ENCODE assay signal across 3 cellular contexts in genomic region chr4:182839256-182839655, GRCh38.
"Had no signal": no experiment of that assay in that cellular context is flagged by ENCODE, and none has a peak within 500 bp of the region (broad histone marks: within the 10 kb centered on the region; RNA-seq: fewer than 3 reads in every experiment).

No MANE protein-coding gene starts in this region.

- H3K4me3 ChIP-seq: GM12878 had no signal

- ATAC-seq: GM12878 had no signal

- DNase-seq: GDM1, GF-D8 had no signal
